In the genomic region with DNA sequence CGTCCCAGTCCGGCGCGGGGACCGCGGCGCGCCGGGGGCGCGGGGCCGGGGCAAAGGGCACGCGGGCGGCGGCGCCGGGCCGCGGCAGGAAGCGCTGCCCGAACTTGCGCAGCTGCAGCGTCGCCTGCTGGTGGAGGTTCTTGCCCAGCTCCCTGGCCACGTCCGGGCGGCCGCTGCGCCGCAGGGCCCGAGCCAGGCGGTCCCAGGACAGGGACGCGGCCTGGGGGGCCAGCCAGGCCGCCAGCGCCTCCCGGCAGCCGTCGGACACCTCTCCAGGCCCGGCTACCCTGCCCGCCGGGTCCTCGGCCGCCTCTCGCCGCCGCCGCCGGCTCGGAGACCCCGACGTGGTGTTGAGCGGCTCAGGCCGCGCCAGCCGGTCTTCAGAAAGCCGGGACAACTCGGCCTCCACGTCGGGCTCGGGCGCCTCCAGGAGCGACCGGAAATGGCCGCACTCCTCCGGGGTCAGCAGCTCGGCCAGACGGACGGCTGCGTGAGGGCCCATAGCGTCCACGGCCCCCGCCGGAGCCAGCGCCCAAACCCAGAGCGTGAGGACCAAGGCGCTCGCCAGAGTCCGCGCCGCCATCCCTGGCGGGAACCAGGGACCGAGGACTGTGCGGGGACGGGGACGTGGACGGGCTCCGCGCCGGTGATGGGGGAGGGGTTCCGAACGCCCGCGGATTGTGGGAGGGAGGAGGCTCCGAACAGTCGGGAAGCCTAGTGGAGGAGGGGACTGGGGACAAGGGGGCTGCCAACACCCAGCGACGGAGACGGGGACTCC, we compare ENCODE assay signal across 8 cellular contexts. TPM values are rescaled to one million over a fixed set of nuclear protein-coding genes. Genes with fewer than 3 reads are reported as not detected.
DNase-seq lines count a peak whose midpoint lies in the region; ATAC-seq and TF ChIP-seq lines count a peak whose summit lies in the region.

No MANE protein-coding gene starts in this region.

- no peaks in the 10 kb centered on the region for H3K36me3 ChIP-seq in fibroblast of lung (ENCODE audit: control insufficient read depth, insufficient read depth, low read length)

- H4K20me1 ChIP-seq in fibroblast of lung (ENCODE audit: control insufficient read depth, extremely low read depth, insufficient read depth, low read length) = no peaks in the 10 kb centered on the region

- H2AFZ ChIP-seq in fibroblast of lung (ENCODE audit: low read length) = no peak overlapping the region

- peaks cover 4% of the 10 kb centered on the region for H3K4me1 ChIP-seq in fibroblast of lung (ENCODE audit: control insufficient read depth, extremely low read depth, insufficient read depth, low read length)

- peak overlapping the region; percentile 41 for H3K9ac ChIP-seq in fibroblast of lung (ENCODE audit: insufficient read depth, low read length)

- peak; percentile 91 to 92 for ATAC-seq in stimulated activated naive B cell treated with anti-CD40 and anti-IgM and Interleukin-4, amounts not matched to agents 10 μg/mL and 1 μg/mL and 100 μg/mL, for 72 hours (replicated peaks)
- no peak for ATAC-seq in HG03442 (IDR thresholded peaks at IDR 0.05; ENCODE audit: unreplicated experiment)

- H3K9me3 Mint-ChIP-seq in stimulated activated naive B cell treated with anti-CD40 and anti-IgM and Interleukin-4, amounts not matched to agents 10 μg/mL and 1 μg/mL and 100 μg/mL, for 72 hours = no peaks in the 10 kb centered on the region

- peaks cover 5 to 16% of the 10 kb centered on the region in 2 donors for H3K4me1 Mint-ChIP-seq in stimulated activated naive B cell treated with anti-CD40 and anti-IgM and Interleukin-4, amounts not matched to agents 10 μg/mL and 1 μg/mL and 100 μg/mL, for 72 hours

- H3K79me2 ChIP-seq in fibroblast of lung (ENCODE audit: control insufficient read depth, insufficient read depth, low read length) = no peaks in the 10 kb centered on the region

- TF ChIP-seq CTCF in fibroblast of lung (conservative IDR thresholded peaks at IDR 0.05 in 1 of 2, IDR thresholded peaks at IDR 0.05 in 1 of 2; ENCODE audit: low read depth in 1 of 2, low read length in 2 of 2) = peak; percentile 45 to 53

- peaks cover 27 to 47% of the 10 kb centered on the region in 2 donors for H3K27me3 Mint-ChIP-seq in stimulated activated naive B cell treated with anti-CD40 and anti-IgM and Interleukin-4, amounts not matched to agents 10 μg/mL and 1 μg/mL and 100 μg/mL, for 72 hours

- peak overlapping the region; percentile 72 to 78 for H3K4me3 Mint-ChIP-seq in stimulated activated naive B cell treated with anti-CD40 and anti-IgM and Interleukin-4, amounts not matched to agents 10 μg/mL and 1 μg/mL and 100 μg/mL, for 72 hours

- no peaks in the 10 kb centered on the region for H3K27me3 ChIP-seq in fibroblast of lung (ENCODE audit: control insufficient read depth, insufficient read depth, low read length)

- no peak overlapping the region for H3K27ac Mint-ChIP-seq in stimulated activated naive B cell treated with anti-CD40 and anti-IgM and Interleukin-4, amounts not matched to agents 10 μg/mL and 1 μg/mL and 100 μg/mL, for 72 hours

- H3K4me3 ChIP-seq in fibroblast of lung (replicated peaks in 1 of 4; ENCODE audit: control extremely low read depth in 1 of 4, insufficient read depth in 1 of 4, low read depth in 3 of 4, low read length in 4 of 4) = peak overlapping the region in 2 of 4 experiments; percentile 30 to 50

- DNase-seq in NCI-H1417 (lab: John Stamatoyannopoulos, UW) (peak; percentile 36 to 76 (median 72)), NCI-H1417 treated with DMSO at 0.1 percent for 48 hours (lab: John Stamatoyannopoulos, UW) (no peak), NCI-H82 treated with DMSO at 0.1 percent for 48 hours (lab: John Stamatoyannopoulos, UW; ENCODE audit: unreplicated experiment) (peak; percentile 10), fibroblast of lung (ENCODE audit: low read depth in 2 of 2) (peak; percentile 79 to 81), myocyte (ENCODE audit: low read depth) (peak; percentile 68)
- DNase-seq in activated T-helper 1 cell treated with anti-CD3 and anti-CD28 coated beads, Interleukin-2, amount 50 U/mL, for 16 hours (ENCODE audit: low read depth in 1 of 2, low spot score in 1 of 2) = peak; percentile 35 to 51
- peak; percentile 35 for DNase-seq in stimulated activated naive B cell treated with anti-CD40 and anti-IgM and Interleukin-4, amounts not matched to agents 10 μg/mL and 1 μg/mL and 100 μg/mL, for 72 hours

- H3K36me3 Mint-ChIP-seq in stimulated activated naive B cell treated with anti-CD40 and anti-IgM and Interleukin-4, amounts not matched to agents 10 μg/mL and 1 μg/mL and 100 μg/mL, for 72 hours = peaks cover 0 to 5% of the 10 kb centered on the region in 2 donors

- H3K27ac ChIP-seq in fibroblast of lung (ENCODE audit: insufficient read depth, low read length) = no peak overlapping the region

- H3K4me2 ChIP-seq in fibroblast of lung (ENCODE audit: extremely low read depth, insufficient read depth, low read length) = peak overlapping the region; percentile 4

- H3K9me3 ChIP-seq in fibroblast of lung (ENCODE audit: control insufficient read depth, insufficient read depth, low read depth, low read length) = no peaks in the 10 kb centered on the region

RNA-seq across cellular contexts. Expression of a gene that starts 34.0 kb away (rescaled TPM):
- 0.17 and 0.26 TPM in 2 replicates for total RNA-seq in fibroblast of lung
- 0.06 and 0.07 TPM in 2 replicates for polyA plus RNA-seq in fibroblast of lung
- 0.05 and 0.06 TPM in 2 replicates for polyA plus RNA-seq in fibroblast of lung (2012)
- polyA minus RNA-seq in fibroblast of lung (ENCODE audit: low replicate concordance) = 0.26 TPM in 1 of 2 replicates, not detected in the other
- 0.11 and 0.36 TPM in 2 replicates for total RNA-seq in myocyte
- polyA plus RNA-seq in myocyte (2012) = 0.26 TPM
